In genomic region chr6:99478483-99478882, GRCh38 we compare ENCODE assay signal across 10 cellular contexts.
"Had no signal": no experiment of that assay in that cellular context is flagged by ENCODE, and none has a peak within 500 bp of the region (broad histone marks: within the 10 kb centered on the region; RNA-seq: fewer than 3 reads in every experiment).

No MANE protein-coding gene starts in this region.

- FAIRE-seq: H1, H54, HTR-8/SVneo had no signal

- H3K4me2 ChIP-seq: GM23338, KMS-11 had no signal

- H3K9ac ChIP-seq: KMS-11 had no signal

- DNase-seq: H9, HCEC 1CT, HFFc6, IMR-90, KBM-7 had no signal

- H3K4me3 ChIP-seq: GM23338 had no signal

- ATAC-seq: GM23338 had no signal

- H3K27ac ChIP-seq: KMS-11 had no signal

- H2AFZ ChIP-seq: GM23338 had no signal
